1 cellular context compared by ENCODE assay signal in genomic region chr10:72793752-72794151, GRCh38.
TF ChIP-seq lines count a peak whose summit lies in the region.

No MANE protein-coding gene starts in this region.

TF ChIP-seq in K562, 482 proteins besides CTCF, POLR2A, EP300 and RAD21 (continued from another document):
- TF ChIP-seq THRB (CRISPR knock-in tag; conservative IDR thresholded peaks at IDR 0.05) (no peak), ATF3 (IDR thresholded peaks at IDR 0.05) (no peak), ATF3 (CRISPR knock-in tag; conservative IDR thresholded peaks at IDR 0.05) (no peak), FOXP4 (CRISPR knock-in tag; IDR thresholded peaks at IDR 0.05; ENCODE audit: borderline replicate concordance) (no peak), FOXO4 (CRISPR knock-in tag; IDR thresholded peaks at IDR 0.05) (no peak), KLF13 (tag; IDR thresholded peaks at IDR 0.05; ENCODE audit: borderline replicate concordance, low read depth) (no peak), FOXA1 (IDR thresholded peaks at IDR 0.05; ENCODE audit: borderline replicate concordance) (no peak), BMI1 (IDR thresholded peaks at IDR 0.05; ENCODE audit: low read length) (no peak), FOXK2 (conservative IDR thresholded peaks at IDR 0.05 in 1 of 2, IDR thresholded peaks at IDR 0.05 in 1 of 2; ENCODE audit: low read depth in 2 of 2) (no peak), NCOR1 (IDR thresholded peaks at IDR 0.05) (no peak), CHD2 (IDR thresholded peaks at IDR 0.05; ENCODE audit: low read depth, low read length) (no peak), ZSCAN29 (IDR thresholded peaks at IDR 0.05) (no peak), BCOR (IDR thresholded peaks at IDR 0.05) (no peak)
